Comparison of ENCODE assay signal across 27 cellular contexts in genomic region chr18:48634491-48634890, GRCh38.
DNase-seq lines count a peak whose midpoint lies in the region; ATAC-seq, FAIRE-seq and TF ChIP-seq lines count a peak whose summit lies in the region.
"Had no signal": no experiment of that assay in that cellular context is flagged by ENCODE, and none has a peak within 500 bp of the region (broad histone marks: within the 10 kb centered on the region; RNA-seq: fewer than 3 reads in every experiment).

No MANE protein-coding gene starts in this region.

- TF ChIP-seq POLR2A in IMR-90 (IDR thresholded peaks at IDR 0.05; ENCODE audit: low read depth, low read length), result no peak

- peaks cover 8% of the 10 kb centered on the region; the same call in 1 of the 2 replicates for H4K20me1 ChIP-seq in IMR-90 (ENCODE audit: insufficient read depth, low read length)

- H3K4me1 Mint-ChIP-seq in WTC11, result peaks cover 16% of the 10 kb centered on the region
- H3K4me1 Mint-ChIP-seq: CD14-positive monocyte; CD8-positive, alpha-beta memory T cell had no signal

- H4K12ac ChIP-seq in trophoblast cell (ENCODE audit: low read depth, low read length), result no peak overlapping the region

- H3K4me1 ChIP-seq in IMR-90 (ENCODE audit: control insufficient read depth, insufficient read depth, low read length) (peaks cover 7% of the 10 kb centered on the region), trophoblast cell (ENCODE audit: control insufficient read depth in 1 of 2, insufficient read depth in 2 of 2, low read length in 2 of 2) (no peaks in the 10 kb centered on the region), pancreas (no peaks in the 10 kb centered on the region)
- H3K4me1 ChIP-seq: BE2C had no signal

- H3K18ac ChIP-seq in IMR-90 (ENCODE audit: low read depth, low read length) (no peak overlapping the region), trophoblast cell (ENCODE audit: low read length) (no peak overlapping the region)

- no peaks in the 10 kb centered on the region for H3K9me3 ChIP-seq in IMR-90 (ENCODE audit: control insufficient read depth, insufficient read depth, low read length)
- H3K9me3 ChIP-seq in trophoblast cell (ENCODE audit: insufficient read depth, low read depth, low read length), result peaks cover 1% of the 10 kb centered on the region
- no peaks in the 10 kb centered on the region for H3K9me3 ChIP-seq in pancreas
- H3K9me3 ChIP-seq: BE2C had no signal

- H3K4me3 ChIP-seq in IMR-90 (ENCODE audit: insufficient read depth, low read depth, low read length) (no peak overlapping the region), trophoblast cell (ENCODE audit: low read depth, low read length) (peak overlapping the region; percentile 5), pancreas (no peak overlapping the region)
- H3K4me3 ChIP-seq: K562, SK-N-MC had no signal

- no peak overlapping the region for H2BK15ac ChIP-seq in IMR-90 (ENCODE audit: low read depth, low read length)

- H4K91ac ChIP-seq in IMR-90 (ENCODE audit: insufficient read depth, low read depth, low read length) (no peak overlapping the region), trophoblast cell (ENCODE audit: low read depth, low read length) (no peak overlapping the region)

- H3K4me2 ChIP-seq in IMR-90 (ENCODE audit: low read depth, low read length) (no peak overlapping the region), trophoblast cell (ENCODE audit: low read length) (no peak overlapping the region)

- ATAC-seq in IMR-90 (ENCODE audit: low read depth) (no peak), WTC11 (peak; percentile 55), left lobe of liver (peak; percentile 2), GM21360 (IDR thresholded peaks at IDR 0.05; ENCODE audit: unreplicated experiment) (no peak), pancreas (no peak)
- ATAC-seq: K562, Panc1 had no signal

- H3K36me3 ChIP-seq in IMR-90 (ENCODE audit: control insufficient read depth, insufficient read depth, low read length), result peaks cover 30% of the 10 kb centered on the region
- peaks cover 16 to 18% of the 10 kb centered on the region in 2 experiments for H3K36me3 ChIP-seq in trophoblast cell (ENCODE audit: control insufficient read depth in 1 of 2, insufficient read depth in 2 of 2, low read length in 2 of 2)
- no peaks in the 10 kb centered on the region for H3K36me3 ChIP-seq in pancreas
- H3K36me3 ChIP-seq: BE2C had no signal

- no peak for TF ChIP-seq RAD21 in IMR-90 (IDR thresholded peaks at IDR 0.05; ENCODE audit: low read length)

- H3K14ac ChIP-seq in IMR-90 (replicated peaks; ENCODE audit: low read depth, low read length), result no peak overlapping the region
- H3K14ac ChIP-seq in trophoblast cell (ENCODE audit: low read length), result no peak overlapping the region

- BruUV-seq in IMR-90 (replicated peaks; lab: Mats Ljungman, UMichigan), result no TSS peak

- in situ Hi-C loops in IMR-90 (cut with MboI; ENCODE audit: low sequenced_read_pairs), result loop anchor here (25.0 kb wide), 1 partner anchor 1653 kb away; the partner anchor contains the start of genes CXXC1 and MBD1

- no peak overlapping the region for H2AK9ac ChIP-seq in IMR-90 (replicated peaks; ENCODE audit: low read depth, low read length, poor library complexity)

- no peaks in the 10 kb centered on the region for H3K27me3 Mint-ChIP-seq in WTC11 (ENCODE audit: low read depth)

- H2BK12ac ChIP-seq in trophoblast cell (ENCODE audit: low read length), result no peak overlapping the region

- H4K8ac ChIP-seq in IMR-90 (ENCODE audit: low read depth in 2 of 2, low read length in 2 of 2), result no peak overlapping the region; a peak in 1 of 4 replicates
- no peak overlapping the region for H4K8ac ChIP-seq in trophoblast cell (ENCODE audit: low read depth, low read length)

- no peaks in the 10 kb centered on the region for H3K27me3 ChIP-seq in IMR-90 (ENCODE audit: control insufficient read depth, insufficient read depth, low read length)
- no peaks in the 10 kb centered on the region for H3K27me3 ChIP-seq in trophoblast cell (ENCODE audit: insufficient read depth, low read length)
- H3K27me3 ChIP-seq in pancreas, result no peaks in the 10 kb centered on the region
- H3K27me3 ChIP-seq: BE2C had no signal

- peaks cover 41% of the 10 kb centered on the region for H3K9me1 ChIP-seq in IMR-90 (ENCODE audit: insufficient read depth, low read length)

- no peak overlapping the region for H3K9ac ChIP-seq in IMR-90 (ENCODE audit: low read depth, low read length)
- no peak overlapping the region for H3K9ac ChIP-seq in trophoblast cell (ENCODE audit: low read length)

- no peaks in the 10 kb centered on the region for H3K79me2 ChIP-seq in trophoblast cell (ENCODE audit: control insufficient read depth, insufficient read depth, low read length, poor library complexity)

- H3K23ac ChIP-seq in IMR-90 (ENCODE audit: low read depth, low read length) (no peak overlapping the region), trophoblast cell (ENCODE audit: low read length) (no peak overlapping the region)

- H3K27ac ChIP-seq in IMR-90 (ENCODE audit: insufficient read depth, low read length), result no peak overlapping the region
- H3K27ac ChIP-seq in trophoblast cell (ENCODE audit: low read depth, low read length), result no peak overlapping the region
- H3K27ac ChIP-seq in pancreas, result no peak overlapping the region
- H3K27ac ChIP-seq: HL-60, RWPE1, SK-N-MC had no signal

- no peak overlapping the region for H3K27ac Mint-ChIP-seq in WTC11
- H3K27ac Mint-ChIP-seq: CD14-positive monocyte; CD8-positive, alpha-beta memory T cell had no signal

- no CpG with 5 or more reads among the region's 6 CpGs for WGBS in IMR-90 (ENCODE audit: extremely low coverage in 2 of 2, insufficient read length in 1 of 2), 2 experiments
- no CpG with 5 or more reads among the region's 6 CpGs for WGBS in trophoblast cell (ENCODE audit: extremely low coverage, insufficient coverage, insufficient read length)
- 87 to 88% methylated on average over 6 of the region's 6 CpGs for WGBS in pancreas, 2 donors

- TF ChIP-seq CTCF in IMR-90 (conservative IDR thresholded peaks at IDR 0.05; ENCODE audit: low read depth, low read length) (no peak), WTC11 (IDR thresholded peaks at IDR 0.05) (no peak), pancreas (IDR thresholded peaks at IDR 0.05) (no peak)

- H3K36me3 Mint-ChIP-seq in WTC11, result no peaks in the 10 kb centered on the region

- DNase-seq in IMR-90, result no peak
- DNase-seq in WTC11 (ENCODE audit: low spot score), result no peak
- DNase-seq in left lobe of liver (ENCODE audit: low spot score), result no peak
- no peak for DNase-seq in trophoblast cell
- DNase-seq in pancreas, result no peak
- no peak for DNase-seq in NCI-H510A (lab: John Stamatoyannopoulos, UW)
- DNase-seq: BE2C; Calu3; CD8-positive, alpha-beta memory T cell; DMS153; DND-41; MV-4-11; NCI-H1105; NCI-H146; NCI-H2029; NCI-H446; NCI-H526; SIG-M5 had no signal

- intact Hi-C loops in IMR-90 (cut with micrococcal nuclease), result loop anchor here (5.0 kb wide), 1 partner anchor 92 kb away; no protein-coding TSS in a partner anchor
- intact Hi-C loops in pancreas (cut with DNase I), result no loop called here

- H4K5ac ChIP-seq in IMR-90 (ENCODE audit: low read depth, low read length), result no peak overlapping the region

- POLR2A ChIA-PET in IMR-90 (lab: Charles Lee; ENCODE audit: unreplicated experiment), result no interaction called here
- POLR2A ChIA-PET in WTC11 (lab: Charles Lee), result interaction anchor here (0.5 kb wide), 1 partner anchor 48 kb away, joined by 7 read pairs; no protein-coding TSS in a partner anchor

- H2BK5ac ChIP-seq in IMR-90 (ENCODE audit: low read depth, low read length, poor library complexity, severe bottlenecking) (no peak overlapping the region), trophoblast cell (ENCODE audit: low read depth, low read length, poor library complexity) (no peak overlapping the region)

- no peak overlapping the region for H3K4ac ChIP-seq in IMR-90 (ENCODE audit: low read depth, low read length)
- H3K4ac ChIP-seq in trophoblast cell (ENCODE audit: low read depth, low read length), result no peak overlapping the region

- no peak overlapping the region for H3K56ac ChIP-seq in IMR-90 (ENCODE audit: extremely low read depth, insufficient read depth, low read length)

- peaks cover 48 to 87% of the 10 kb centered on the region in 2 experiments for H3K79me1 ChIP-seq in IMR-90 (ENCODE audit: low read depth in 1 of 2, low read length in 2 of 2)
- peaks cover 3% of the 10 kb centered on the region for H3K79me1 ChIP-seq in trophoblast cell (ENCODE audit: low read length)

- peak overlapping the region; percentile 60; the same call in 1 of the 2 replicates for H2AK5ac ChIP-seq in IMR-90 (ENCODE audit: low read depth, low read length)
- no peak overlapping the region for H2AK5ac ChIP-seq in trophoblast cell (ENCODE audit: low read length)

- dilution Hi-C loops in IMR-90 (cut with HindIII; ENCODE audit: low sequenced_read_pairs, unreplicated experiment), result no loop called here

- FAIRE-seq in pancreas (lab: Jason Lieb, UNC), result no peak
- FAIRE-seq: GM12892, H54, K562 had no signal

- CTCF ChIA-PET in IMR-90 (lab: Yijun Ruan, JAX), result no interaction called here
- CTCF ChIA-PET in WTC11 (lab: Charles Lee), result no interaction called here

- H2BK120ac ChIP-seq in IMR-90 (ENCODE audit: low read depth, low read length), result no peak overlapping the region
- no peak overlapping the region for H2BK120ac ChIP-seq in trophoblast cell (ENCODE audit: insufficient read depth, low read length, poor library complexity)

- no peaks in the 10 kb centered on the region for H3K9me3 Mint-ChIP-seq in WTC11
- H3K9me3 Mint-ChIP-seq: CD8-positive, alpha-beta memory T cell had no signal

- H3K4me3 Mint-ChIP-seq in WTC11, result no peak overlapping the region
- H3K4me3 Mint-ChIP-seq: CD14-positive monocyte; CD8-positive, alpha-beta memory T cell had no signal

- H2AFZ ChIP-seq in IMR-90 (replicated peaks; ENCODE audit: low read length, poor library complexity) (no peak overlapping the region), trophoblast cell (ENCODE audit: insufficient read depth, low read length, poor library complexity) (no peak overlapping the region)

- H2BK20ac ChIP-seq in IMR-90 (ENCODE audit: low read depth, low read length), result no peak overlapping the region

TF ChIP-seq in IMR-90, 13 proteins besides CTCF, POLR2A, EP300 and RAD21 (continues in another document):
- TF ChIP-seq MAFK (IDR thresholded peaks at IDR 0.05; ENCODE audit: low read depth, low read length) (no peak), SMC3 (IDR thresholded peaks at IDR 0.05; ENCODE audit: low read depth, low read length) (no peak), NFE2L2 (IDR thresholded peaks at IDR 0.05; ENCODE audit: low read depth, low read length) (no peak)

TF ChIP-seq in WTC11, 78 proteins besides CTCF, POLR2A, EP300 and RAD21 (continues in another document):
- TF ChIP-seq FOXP1 (CRISPR knock-in tag; IDR thresholded peaks at IDR 0.05; ENCODE audit: borderline replicate concordance), result no peak
- no peak for TF ChIP-seq CREB1 (CRISPR knock-in tag; IDR thresholded peaks at IDR 0.05)
- no peak for TF ChIP-seq KAT7 (CRISPR knock-in tag; IDR thresholded peaks at IDR 0.05; ENCODE audit: borderline replicate concordance)

Comparison
In these comparisons a context has a peak if more than half of its experiments do, and no peak if none do; other contexts are left out.
1. ATAC-seq: peak in WTC11 (single experiment) and left lobe of liver (single experiment); none in IMR-90 (single experiment), GM21360 (single experiment) and pancreas (0 of 4).